Comparison of ENCODE assay signal across 15 cellular contexts in the genomic region with DNA sequence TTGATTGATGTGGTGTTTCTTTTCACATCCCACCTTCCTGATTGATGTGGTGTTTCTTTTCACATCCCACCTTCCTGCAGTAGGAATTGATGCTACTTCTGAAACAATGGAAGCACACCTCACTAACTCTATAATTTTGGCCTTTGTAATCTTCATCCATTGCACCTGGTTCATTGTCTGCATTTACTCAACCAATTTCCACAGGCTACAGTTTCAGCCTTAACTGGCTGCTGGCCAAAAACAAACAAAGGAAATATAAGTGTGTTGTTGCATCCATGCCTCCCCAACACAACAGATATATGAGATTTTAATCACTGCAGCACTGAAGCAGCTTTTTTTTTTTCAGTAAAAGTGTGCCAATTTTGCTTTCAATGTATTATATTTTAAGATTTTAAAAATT.
"Had no signal": no experiment of that assay in that cellular context is flagged by ENCODE, and none has a peak within 500 bp of the region (broad histone marks: within the 10 kb centered on the region; RNA-seq: fewer than 3 reads in every experiment).

No MANE protein-coding gene starts in this region.

- H3K27ac ChIP-seq: epithelial cell of prostate, left ventricle myocardium inferior, tibial artery, WERI-Rb-1 had no signal

- H3K27me3 ChIP-seq: tibial artery had no signal

- DNase-seq: activated CD4-positive, alpha-beta memory T cell treated with anti-CD3 and anti-CD28 coated beads, Interleukin-2, amount 10 ng/mL, durations not matched to agents 7 days and 5 days; activated CD4-positive, alpha-beta T cell treated with anti-CD3 and anti-CD28 coated beads for 36 hours; activated effector memory CD4-positive, alpha-beta T cell treated with Interleukin-2 at 50 U/mL for 16 hours; activated naive CD4-positive, alpha-beta T cell treated with anti-CD3 and anti-CD28 coated beads, Interleukin-2, amount 50 U/mL, for 16 hours; activated T-cell treated with anti-CD3 and anti-CD28 coated beads, Interleukin-2, amount 50 U/mL, for 4 hours; dermis blood vessel endothelial cell; foreskin melanocyte; left ventricle myocardium inferior; stimulated activated CD4-positive, alpha-beta T cell treated with anti-CD3 and anti-CD28 coated beads, Interleukin-2, amount 100 ng/mL, for 48 hours; stimulated activated naive B cell treated with anti-CD40 and anti-IgM and Interleukin-4, amounts not matched to agents 10 μg/mL and 1 μg/mL and 100 μg/mL, for 72 hours; tibial artery; WERI-Rb-1 had no signal

- H3K4me1 ChIP-seq: left ventricle myocardium inferior, tibial artery had no signal

- H3K4me1 Mint-ChIP-seq: activated CD4-positive, alpha-beta memory T cell treated with anti-CD3 and anti-CD28 coated beads, Interleukin-2, amount 10 ng/mL, durations not matched to agents 7 days and 5 days; activated CD4-positive, alpha-beta T cell treated with anti-CD3 and anti-CD28 coated beads for 36 hours; memory B cell; stimulated activated naive B cell treated with anti-CD40 and anti-IgM and Interleukin-4, amounts not matched to agents 10 μg/mL and 1 μg/mL and 100 μg/mL, for 72 hours had no signal

- H3K4me3 ChIP-seq: left ventricle myocardium inferior, tibial artery had no signal

- H3K27me3 Mint-ChIP-seq: activated CD4-positive, alpha-beta memory T cell treated with anti-CD3 and anti-CD28 coated beads, Interleukin-2, amount 10 ng/mL, durations not matched to agents 7 days and 5 days; activated CD4-positive, alpha-beta T cell treated with anti-CD3 and anti-CD28 coated beads for 36 hours; memory B cell; natural killer cell treated with Interleukin-12 subunit alpha and Interleukin-12 subunit beta and Interleukin-15 and Interleukin-18, amount 100 ng/mL, for 72 hours; stimulated activated naive B cell treated with anti-CD40 and anti-IgM and Interleukin-4, amounts not matched to agents 10 μg/mL and 1 μg/mL and 100 μg/mL, for 72 hours had no signal

- H3K9me3 ChIP-seq: left ventricle myocardium inferior, tibial artery had no signal

- ATAC-seq: activated CD4-positive, alpha-beta T cell treated with anti-CD3 and anti-CD28 coated beads for 36 hours; activated T-cell treated with anti-CD3 and anti-CD28 coated beads, Interleukin-2, amount 50 U/mL, for 4 hours; natural killer cell treated with Interleukin-12 subunit alpha and Interleukin-12 subunit beta and Interleukin-15 and Interleukin-18, amount 100 ng/mL, for 72 hours; stimulated activated naive B cell treated with anti-CD40 and anti-IgM and Interleukin-4, amounts not matched to agents 10 μg/mL and 1 μg/mL and 100 μg/mL, for 72 hours had no signal

- H3K36me3 ChIP-seq: left ventricle myocardium inferior, tibial artery, WERI-Rb-1 had no signal

- H3K4me3 Mint-ChIP-seq: activated CD4-positive, alpha-beta memory T cell treated with anti-CD3 and anti-CD28 coated beads, Interleukin-2, amount 10 ng/mL, durations not matched to agents 7 days and 5 days; activated CD4-positive, alpha-beta T cell treated with anti-CD3 and anti-CD28 coated beads for 36 hours; activated T-cell treated with anti-CD3 and anti-CD28 coated beads, Interleukin-2, amount 50 U/mL, for 4 hours; memory B cell; natural killer cell treated with Interleukin-12 subunit alpha and Interleukin-12 subunit beta and Interleukin-15 and Interleukin-18, amount 100 ng/mL, for 72 hours; stimulated activated naive B cell treated with anti-CD40 and anti-IgM and Interleukin-4, amounts not matched to agents 10 μg/mL and 1 μg/mL and 100 μg/mL, for 72 hours had no signal

- H3K36me3 Mint-ChIP-seq: memory B cell; stimulated activated naive B cell treated with anti-CD40 and anti-IgM and Interleukin-4, amounts not matched to agents 10 μg/mL and 1 μg/mL and 100 μg/mL, for 72 hours had no signal

- H3K27ac Mint-ChIP-seq: activated CD4-positive, alpha-beta memory T cell treated with anti-CD3 and anti-CD28 coated beads, Interleukin-2, amount 10 ng/mL, durations not matched to agents 7 days and 5 days; activated CD4-positive, alpha-beta T cell treated with anti-CD3 and anti-CD28 coated beads for 36 hours; memory B cell; natural killer cell treated with Interleukin-12 subunit alpha and Interleukin-12 subunit beta and Interleukin-15 and Interleukin-18, amount 100 ng/mL, for 72 hours; stimulated activated naive B cell treated with anti-CD40 and anti-IgM and Interleukin-4, amounts not matched to agents 10 μg/mL and 1 μg/mL and 100 μg/mL, for 72 hours had no signal
